In genomic region chr16:53065436-53066165, GRCh38 we compare ENCODE assay signal across 1 cellular context.
TF ChIP-seq lines count a peak whose summit lies in the region.

No MANE protein-coding gene starts in this region.

TF ChIP-seq in K562, 482 proteins besides CTCF, POLR2A, EP300 and RAD21:
- TF ChIP-seq TEAD4 (IDR thresholded peaks at IDR 0.05; ENCODE audit: low read length), result peak; percentile 50; the same call in 1 of the 2 replicates
- no peak for TF ChIP-seq TEAD4 (CRISPR knock-in tag; IDR thresholded peaks at IDR 0.05; ENCODE audit: borderline replicate concordance)
- TF ChIP-seq SRF (CRISPR knock-in tag; IDR thresholded peaks at IDR 0.05), result no peak
- TF ChIP-seq NKRF (IDR thresholded peaks at IDR 0.05; ENCODE audit: borderline replicate concordance), result no peak
- no peak for TF ChIP-seq STAT5B (CRISPR knock-in tag; IDR thresholded peaks at IDR 0.05)
- TF ChIP-seq SMARCA4 (IDR thresholded peaks at IDR 0.05), result peak; percentile 55; the same call in 1 of the 2 replicates
- no peak for TF ChIP-seq POLR3G (IDR thresholded peaks at IDR 0.05; ENCODE audit: extremely low read depth, insufficient read length, insufficient replicate concordance)
- no peak for TF ChIP-seq JUN (IDR thresholded peaks at IDR 0.05; ENCODE audit: borderline replicate concordance, low read depth, low read length)
- TF ChIP-seq JUN (CRISPR knock-in tag; IDR thresholded peaks at IDR 0.05; ENCODE audit: borderline replicate concordance), result no peak
- TF ChIP-seq RCOR1 (IDR thresholded peaks at IDR 0.05; ENCODE audit: borderline replicate concordance in 1 of 2, low read depth in 2 of 2, low read length in 2 of 2), result 0 out of 4 replicates have a peak, but pooled peaks of 1 of the 2 experiments have one; percentile 17
- TF ChIP-seq MEF2A (IDR thresholded peaks at IDR 0.05; ENCODE audit: control insufficient read depth, low read depth, low read length), result no peak
- no peak for TF ChIP-seq YY1 (IDR thresholded peaks at IDR 0.05; ENCODE audit: borderline replicate concordance in 1 of 3, control insufficient read depth in 1 of 3, extremely low read depth in 1 of 3, insufficient read depth in 3 of 3, insufficient read length in 1 of 3, insufficient replicate concordance in 2 of 3, low read depth in 1 of 3, low read length in 2 of 3)
- no peak for TF ChIP-seq NR2C1 (IDR thresholded peaks at IDR 0.05)
- TF ChIP-seq NR2C1 (tag; IDR thresholded peaks at IDR 0.05), result no peak
- TF ChIP-seq NCOR1 (IDR thresholded peaks at IDR 0.05), result peak; percentile 43
- TF ChIP-seq ARID1B (IDR thresholded peaks at IDR 0.05), result peak; percentile 76
- TF ChIP-seq CBFA2T2 (conservative IDR thresholded peaks at IDR 0.05), result 0 out of 2 replicates have a peak, but pooled peaks have one; percentile 23
- no peak for TF ChIP-seq NFRKB (IDR thresholded peaks at IDR 0.05; ENCODE audit: low read depth)
- no peak for TF ChIP-seq SAFB (IDR thresholded peaks at IDR 0.05; ENCODE audit: borderline replicate concordance, low read depth, low read length)
- TF ChIP-seq SMARCC2 (IDR thresholded peaks at IDR 0.05; ENCODE audit: low read depth), result no peak
- no peak for TF ChIP-seq E2F5 (CRISPR knock-in tag; IDR thresholded peaks at IDR 0.05)
- TF ChIP-seq, protein P1, sequence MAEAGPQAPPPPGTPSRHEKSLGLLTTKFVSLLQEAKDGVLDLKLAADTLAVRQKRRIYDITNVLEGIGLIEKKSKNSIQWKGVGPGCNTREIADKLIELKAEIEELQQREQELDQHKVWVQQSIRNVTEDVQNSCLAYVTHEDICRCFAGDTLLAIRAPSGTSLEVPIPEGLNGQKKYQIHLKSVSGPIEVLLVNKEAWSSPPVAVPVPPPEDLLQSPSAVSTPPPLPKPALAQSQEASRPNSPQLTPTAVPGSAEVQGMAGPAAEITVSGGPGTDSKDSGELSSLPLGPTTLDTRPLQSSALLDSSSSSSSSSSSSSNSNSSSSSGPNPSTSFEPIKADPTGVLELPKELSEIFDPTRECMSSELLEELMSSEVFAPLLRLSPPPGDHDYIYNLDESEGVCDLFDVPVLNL (CRISPR knock-in tag; IDR thresholded peaks at IDR 0.05; ENCODE audit: low read depth), result no peak
- TF ChIP-seq TAL1 (IDR thresholded peaks at IDR 0.05), result peak; percentile 72
- TF ChIP-seq KLF1 (tag; IDR thresholded peaks at IDR 0.05), result no peak
- peak; percentile 63; the same call in 1 of the 2 replicates for TF ChIP-seq CBFA2T3 (IDR thresholded peaks at IDR 0.05)
- 0 out of 2 replicates have a peak, but pooled peaks have one; percentile 23 for TF ChIP-seq DPF2 (IDR thresholded peaks at IDR 0.05)
- TF ChIP-seq CEBPG (CRISPR knock-in tag; IDR thresholded peaks at IDR 0.05), result no peak; the same call in 1 of the 2 replicates
- peak in 1 of 2 experiments; percentile 42; a peak in 2 of 4 replicates for TF ChIP-seq CEBPG (tag; conservative IDR thresholded peaks at IDR 0.05 in 1 of 2, IDR thresholded peaks at IDR 0.05 in 1 of 2)
- TF ChIP-seq MTA2 (IDR thresholded peaks at IDR 0.05; ENCODE audit: low read depth), result peak; percentile 44; the same call in 1 of the 2 replicates
- TF ChIP-seq ZNF41 (CRISPR knock-in tag; conservative IDR thresholded peaks at IDR 0.05), result no peak
- TF ChIP-seq TCF3 (CRISPR knock-in tag; IDR thresholded peaks at IDR 0.05), result peak; percentile 74
- no peak for TF ChIP-seq RHOXF2B (CRISPR knock-in tag; conservative IDR thresholded peaks at IDR 0.05)
- no peak for TF ChIP-seq USF2 (CRISPR knock-in tag; IDR thresholded peaks at IDR 0.05)
- TF ChIP-seq ZNF184 (CRISPR knock-in tag; IDR thresholded peaks at IDR 0.05), result no peak
- TF ChIP-seq EGR1 (conservative IDR thresholded peaks at IDR 0.05), result peak; percentile 34
